Comparison of ENCODE assay signal across 1 cellular context in genomic region chr11:61699737-61700160, GRCh38.
TF ChIP-seq lines count a peak whose summit lies in the region.

No MANE protein-coding gene starts in this region.

TF ChIP-seq in HepG2, 621 proteins besides CTCF, POLR2A, EP300 and RAD21:
- TF ChIP-seq, protein P1, sequence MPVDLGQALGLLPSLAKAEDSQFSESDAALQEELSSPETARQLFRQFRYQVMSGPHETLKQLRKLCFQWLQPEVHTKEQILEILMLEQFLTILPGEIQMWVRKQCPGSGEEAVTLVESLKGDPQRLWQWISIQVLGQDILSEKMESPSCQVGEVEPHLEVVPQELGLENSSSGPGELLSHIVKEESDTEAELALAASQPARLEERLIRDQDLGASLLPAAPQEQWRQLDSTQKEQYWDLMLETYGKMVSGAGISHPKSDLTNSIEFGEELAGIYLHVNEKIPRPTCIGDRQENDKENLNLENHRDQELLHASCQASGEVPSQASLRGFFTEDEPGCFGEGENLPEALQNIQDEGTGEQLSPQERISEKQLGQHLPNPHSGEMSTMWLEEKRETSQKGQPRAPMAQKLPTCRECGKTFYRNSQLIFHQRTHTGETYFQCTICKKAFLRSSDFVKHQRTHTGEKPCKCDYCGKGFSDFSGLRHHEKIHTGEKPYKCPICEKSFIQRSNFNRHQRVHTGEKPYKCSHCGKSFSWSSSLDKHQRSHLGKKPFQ (CRISPR knock-in tag; IDR thresholded peaks at IDR 0.05; ENCODE audit: insufficient replicate concordance): no peak
- no peak for TF ChIP-seq ZFP41 (CRISPR knock-in tag; IDR thresholded peaks at IDR 0.05; ENCODE audit: borderline replicate concordance)
- no peak for TF ChIP-seq HNRNPUL1 (IDR thresholded peaks at IDR 0.05; ENCODE audit: low read depth, low read length)
- TF ChIP-seq HNRNPL (IDR thresholded peaks at IDR 0.05; ENCODE audit: low read depth, low read length): 0 out of 2 replicates have a peak, but pooled peaks have one; percentile 33
- TF ChIP-seq, protein P2, sequence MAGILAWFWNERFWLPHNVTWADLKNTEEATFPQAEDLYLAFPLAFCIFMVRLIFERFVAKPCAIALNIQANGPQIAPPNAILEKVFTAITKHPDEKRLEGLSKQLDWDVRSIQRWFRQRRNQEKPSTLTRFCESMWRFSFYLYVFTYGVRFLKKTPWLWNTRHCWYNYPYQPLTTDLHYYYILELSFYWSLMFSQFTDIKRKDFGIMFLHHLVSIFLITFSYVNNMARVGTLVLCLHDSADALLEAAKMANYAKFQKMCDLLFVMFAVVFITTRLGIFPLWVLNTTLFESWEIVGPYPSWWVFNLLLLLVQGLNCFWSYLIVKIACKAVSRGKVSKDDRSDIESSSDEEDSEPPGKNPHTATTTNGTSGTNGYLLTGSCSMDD (CRISPR knock-in tag; IDR thresholded peaks at IDR 0.05): no peak
- TF ChIP-seq KLF16 (CRISPR knock-in tag; IDR thresholded peaks at IDR 0.05): no peak
